Comparison of ENCODE assay signal across 7 cellular contexts in genomic region chr2:191302459-191303155, GRCh38. TPM values are rescaled to one million over a fixed set of nuclear protein-coding genes. Genes with fewer than 3 reads are reported as not detected.
DNase-seq lines count a peak whose midpoint lies in the region; ATAC-seq and TF ChIP-seq lines count a peak whose summit lies in the region.

No MANE protein-coding gene starts in this region.

- DNase-seq in GM12865 (ENCODE audit: low read depth): peak; percentile 55
- DNase-seq in NCI-H510A treated with DMSO at 0.1 percent for 48 hours (lab: John Stamatoyannopoulos, UW): peak; percentile 48
- peak; percentile 19 for DNase-seq in iPS-NIHi11 (ENCODE audit: low spot score)
- no peak for DNase-seq in NCI-H1417 treated with DMSO at 0.1 percent for 48 hours (lab: John Stamatoyannopoulos, UW)
- no peak for DNase-seq in NCI-H2196 (lab: John Stamatoyannopoulos, UW; ENCODE audit: unreplicated experiment)
- DNase-seq in left ventricle myocardium superior: no peak

- H3K4me3 ChIP-seq in GM12865 (ENCODE audit: low read depth, low read length): no peak overlapping the region

- ATAC-seq in GM21381 (IDR thresholded peaks at IDR 0.05; ENCODE audit: unreplicated experiment): peak; percentile 70
- no peak for ATAC-seq in left ventricle myocardium superior

- peak; percentile 36 for TF ChIP-seq CTCF in GM12865 (IDR thresholded peaks at IDR 0.05; ENCODE audit: insufficient read depth, low read depth, low read length, missing control alignments)

- intact Hi-C loops in left ventricle myocardium superior (cut with micrococcal nuclease): no loop called here

RNA-seq across cellular contexts. Expression of gene MYO1B, which starts 57.4 kb away (rescaled TPM):
- total RNA-seq in left ventricle myocardium superior: 16.0 TPM

Comparison
In these comparisons a context has a peak if more than half of its experiments do, and no peak if none do; other contexts are left out.
1. DNase-seq: peak in GM12865 (single experiment), NCI-H510A treated with DMSO at 0.1 percent for 48 hours (single experiment) and iPS-NIHi11 (single experiment); none in NCI-H1417 treated with DMSO at 0.1 percent for 48 hours (single experiment), NCI-H2196 (single experiment) and left ventricle myocardium superior (single experiment).